Comparison of ENCODE assay signal across 1 cellular context in the genomic region with DNA sequence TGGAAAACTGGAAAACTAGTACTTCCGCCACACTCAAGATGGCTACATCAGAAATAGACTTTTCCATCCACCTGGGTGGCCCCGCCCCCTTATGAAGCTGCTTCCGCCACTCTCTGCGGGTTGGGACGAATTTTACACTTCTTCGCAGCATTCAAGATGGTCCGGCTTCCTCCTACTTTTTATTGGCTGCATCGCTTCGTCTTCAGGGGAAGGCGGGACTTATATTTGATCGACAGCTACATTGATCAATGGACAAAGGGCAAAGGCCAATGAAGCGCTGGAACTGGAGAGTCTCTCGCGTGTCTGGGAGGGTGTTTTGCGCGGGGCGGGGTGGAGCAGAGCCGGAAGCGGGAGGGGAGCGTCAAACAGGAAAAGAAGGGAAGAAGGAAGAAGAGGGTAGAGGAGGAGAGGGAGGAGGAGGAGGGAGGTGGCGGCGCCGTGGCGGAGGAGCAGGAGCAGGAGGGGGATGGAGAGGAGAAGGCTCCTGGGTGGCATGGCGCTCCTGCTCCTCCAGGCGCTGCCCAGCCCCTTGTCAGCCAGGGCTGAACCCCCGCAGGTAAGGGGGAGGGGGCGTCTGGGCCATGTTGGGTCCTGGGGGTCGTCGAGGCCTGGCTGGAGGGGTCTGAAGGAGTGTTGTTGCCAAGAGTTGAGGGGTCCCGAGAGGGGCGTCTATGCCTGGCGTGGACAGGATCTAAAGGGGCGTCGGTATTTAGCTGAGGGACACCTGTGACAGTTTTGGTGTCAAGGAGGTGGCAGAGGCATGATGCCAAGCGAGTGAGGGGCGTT.
TF ChIP-seq lines count a peak whose summit lies in the region.

A gene (plus strand): TSS at position 361 of the 786 bp plus-strand sequence. CDS start 106 bp downstream, at position 467.

TF ChIP-seq in liver, 16 proteins besides CTCF, POLR2A, EP300 and RAD21 (continued from another document):
- TF ChIP-seq, protein P1, sequence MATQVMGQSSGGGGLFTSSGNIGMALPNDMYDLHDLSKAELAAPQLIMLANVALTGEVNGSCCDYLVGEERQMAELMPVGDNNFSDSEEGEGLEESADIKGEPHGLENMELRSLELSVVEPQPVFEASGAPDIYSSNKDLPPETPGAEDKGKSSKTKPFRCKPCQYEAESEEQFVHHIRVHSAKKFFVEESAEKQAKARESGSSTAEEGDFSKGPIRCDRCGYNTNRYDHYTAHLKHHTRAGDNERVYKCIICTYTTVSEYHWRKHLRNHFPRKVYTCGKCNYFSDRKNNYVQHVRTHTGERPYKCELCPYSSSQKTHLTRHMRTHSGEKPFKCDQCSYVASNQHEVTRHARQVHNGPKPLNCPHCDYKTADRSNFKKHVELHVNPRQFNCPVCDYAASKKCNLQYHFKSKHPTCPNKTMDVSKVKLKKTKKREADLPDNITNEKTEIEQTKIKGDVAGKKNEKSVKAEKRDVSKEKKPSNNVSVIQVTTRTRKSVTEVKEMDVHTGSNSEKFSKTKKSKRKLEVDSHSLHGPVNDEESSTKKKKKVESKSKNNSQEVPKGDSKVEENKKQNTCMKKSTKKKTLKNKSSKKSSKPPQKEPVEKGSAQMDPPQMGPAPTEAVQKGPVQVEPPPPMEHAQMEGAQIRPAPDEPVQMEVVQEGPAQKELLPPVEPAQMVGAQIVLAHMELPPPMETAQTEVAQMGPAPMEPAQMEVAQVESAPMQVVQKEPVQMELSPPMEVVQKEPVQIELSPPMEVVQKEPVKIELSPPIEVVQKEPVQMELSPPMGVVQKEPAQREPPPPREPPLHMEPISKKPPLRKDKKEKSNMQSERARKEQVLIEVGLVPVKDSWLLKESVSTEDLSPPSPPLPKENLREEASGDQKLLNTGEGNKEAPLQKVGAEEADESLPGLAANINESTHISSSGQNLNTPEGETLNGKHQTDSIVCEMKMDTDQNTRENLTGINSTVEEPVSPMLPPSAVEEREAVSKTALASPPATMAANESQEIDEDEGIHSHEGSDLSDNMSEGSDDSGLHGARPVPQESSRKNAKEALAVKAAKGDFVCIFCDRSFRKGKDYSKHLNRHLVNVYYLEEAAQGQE (IDR thresholded peaks at IDR 0.05) = peak; percentile 73
- peak; percentile 84 to 94 for TF ChIP-seq EGR1 (IDR thresholded peaks at IDR 0.05; ENCODE audit: low read depth in 2 of 2)
- TF ChIP-seq, protein P2, sequence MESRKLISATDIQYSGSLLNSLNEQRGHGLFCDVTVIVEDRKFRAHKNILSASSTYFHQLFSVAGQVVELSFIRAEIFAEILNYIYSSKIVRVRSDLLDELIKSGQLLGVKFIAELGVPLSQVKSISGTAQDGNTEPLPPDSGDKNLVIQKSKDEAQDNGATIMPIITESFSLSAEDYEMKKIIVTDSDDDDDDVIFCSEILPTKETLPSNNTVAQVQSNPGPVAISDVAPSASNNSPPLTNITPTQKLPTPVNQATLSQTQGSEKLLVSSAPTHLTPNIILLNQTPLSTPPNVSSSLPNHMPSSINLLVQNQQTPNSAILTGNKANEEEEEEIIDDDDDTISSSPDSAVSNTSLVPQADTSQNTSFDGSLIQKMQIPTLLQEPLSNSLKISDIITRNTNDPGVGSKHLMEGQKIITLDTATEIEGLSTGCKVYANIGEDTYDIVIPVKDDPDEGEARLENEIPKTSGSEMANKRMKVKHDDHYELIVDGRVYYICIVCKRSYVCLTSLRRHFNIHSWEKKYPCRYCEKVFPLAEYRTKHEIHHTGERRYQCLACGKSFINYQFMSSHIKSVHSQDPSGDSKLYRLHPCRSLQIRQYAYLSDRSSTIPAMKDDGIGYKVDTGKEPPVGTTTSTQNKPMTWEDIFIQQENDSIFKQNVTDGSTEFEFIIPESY (IDR thresholded peaks at IDR 0.05) = peak; percentile 97
- TF ChIP-seq FOXA2 (IDR thresholded peaks at IDR 0.05) = no peak
- peak; percentile 67 to 76 for TF ChIP-seq JUND (IDR thresholded peaks at IDR 0.05)
- TF ChIP-seq SP1 (IDR thresholded peaks at IDR 0.05) = peak; percentile 93
- TF ChIP-seq TAF1 (conservative IDR thresholded peaks at IDR 0.05) = peak; percentile 52
- peak; percentile 100 for TF ChIP-seq YY1 (IDR thresholded peaks at IDR 0.05)
